Comparison of ENCODE assay signal across 8 cellular contexts in the genomic region with DNA sequence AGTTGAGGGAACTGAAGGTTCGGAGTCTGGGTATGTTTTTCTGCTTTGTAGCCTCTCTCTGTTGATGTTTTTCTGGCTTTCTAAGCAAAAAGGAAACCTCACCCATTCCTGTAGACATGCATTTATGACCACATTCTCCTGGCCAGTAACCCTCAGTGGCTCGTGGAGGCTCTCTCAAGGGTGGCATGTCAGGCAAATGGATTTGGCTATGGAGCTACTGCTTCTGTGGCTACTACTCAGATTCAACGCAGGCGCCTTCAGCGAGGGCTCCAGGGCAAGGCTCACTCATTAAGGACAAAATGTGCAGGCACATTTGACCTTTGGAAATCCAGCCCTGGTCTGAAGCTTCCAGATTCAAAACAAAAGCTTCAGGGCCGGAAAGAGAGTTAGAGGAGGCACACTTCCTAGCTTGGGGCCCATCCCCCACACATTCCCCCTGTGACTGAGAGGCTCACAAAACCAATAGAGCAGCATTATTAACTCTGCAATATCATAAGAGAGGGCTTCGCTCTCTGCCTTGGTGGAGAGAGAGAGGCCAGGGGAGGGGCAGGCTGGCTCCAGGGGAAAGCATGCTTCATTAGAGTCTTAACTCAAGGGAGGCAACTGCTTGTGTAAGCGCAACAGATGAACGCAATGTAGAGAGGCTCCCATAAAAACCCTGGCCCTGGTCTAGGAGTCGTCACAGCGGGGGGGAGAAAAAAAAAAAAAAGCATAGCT. TPM values are rescaled to one million over a fixed set of nuclear protein-coding genes. Genes with fewer than 3 reads are reported as not detected.
DNase-seq lines count a peak whose midpoint lies in the region; ATAC-seq lines count a peak whose summit lies in the region.

No MANE protein-coding gene starts in this region.

- ATAC-seq in HG02938 (IDR thresholded peaks at IDR 0.05; ENCODE audit: unreplicated experiment): peak; percentile 42

- intact Hi-C loops in cardiac septum (cut with DNase I) (loop anchor here (1.0 kb wide), 1 partner anchor 21 kb away; no protein-coding TSS in a partner anchor), posterior vena cava (cut with DNase I) (no loop called here)

- DNase-seq in GM04504 (ENCODE audit: low read depth) (peak; percentile 62), NOMO-1 treated with DMSO at 0.1 percent for 48 hours (lab: John Stamatoyannopoulos, UW; ENCODE audit: unreplicated experiment) (peak; percentile 78), cardiac septum (ENCODE audit: low spot score) (peak; percentile 81), posterior vena cava (ENCODE audit: low spot score) (peak; percentile 93), dedifferentiated amniotic fluid mesenchymal stem cell (ENCODE audit: extremely low spot score) (no peak), COR-L47 (lab: John Stamatoyannopoulos, UW) (no peak)
- peak; percentile 63 for DNase-seq in activated naive CD4-positive, alpha-beta T cell treated with anti-CD3 and anti-CD28 coated beads, Interleukin-2, amount 50 U/mL, for 16 hours

RNA-seq across cellular contexts. Expression of gene KLF7, which starts 22.1 kb away (rescaled TPM):
- 34.4 TPM for total RNA-seq in cardiac septum
- total RNA-seq in posterior vena cava: 10 to 100 TPM; 64.2 to 64.5 TPM

Comparison
In these comparisons a context has a peak if more than half of its experiments do, and no peak if none do; other contexts are left out.
1. DNase-seq: peak in GM04504 (single experiment), NOMO-1 treated with DMSO at 0.1 percent for 48 hours (single experiment), activated naive CD4-positive, alpha-beta T cell treated with anti-CD3 and anti-CD28 coated beads, Interleukin-2, amount 50 U/mL, for 16 hours (single experiment), cardiac septum (single experiment) and posterior vena cava (single experiment); none in dedifferentiated amniotic fluid mesenchymal stem cell (single experiment) and COR-L47 (single experiment).